In genomic region chr18:3623769-3624545, GRCh38 we compare ENCODE assay signal across 8 cellular contexts.
DNase-seq lines count a peak whose midpoint lies in the region; ATAC-seq and TF ChIP-seq lines count a peak whose summit lies in the region.

No MANE protein-coding gene starts in this region.

- DNase-seq in GM04503 (ENCODE audit: low read depth) (peak; percentile 95), RPMI7951 (ENCODE audit: low read depth) (peak; percentile 98), caudate nucleus (lab: John Stamatoyannopoulos, UW) (peak in 10 of 61 donors; percentile 4 to 47 (median 16)), stomach (peak; percentile 73), NCI-H2029 (lab: John Stamatoyannopoulos, UW) (no peak)

- 21 to 38% (median 27%) methylated on average over 21 to 30 of the region's 30 CpGs for WGBS in stomach, 5 donors

- no peak for TF ChIP-seq EP300 in stomach (IDR thresholded peaks at IDR 0.05)

- no peaks in the 10 kb centered on the region for H3K9me3 ChIP-seq in stomach

- H3K4me3 ChIP-seq in stomach = no peak overlapping the region

- H3K27me3 ChIP-seq in layer of hippocampus (ENCODE audit: control insufficient read depth, insufficient read depth, low read length) (no peaks in the 10 kb centered on the region), stomach (no peaks in the 10 kb centered on the region)

- intact Hi-C loops in stomach (cut with DNase I; ENCODE audit: low total_unique reads) = no loop called here

- H3K4me1 ChIP-seq in stomach = peaks cover 16 to 54% (median 41%) of the 10 kb centered on the region in 4 donors

- no peak for TF ChIP-seq CTCF in stomach (IDR thresholded peaks at IDR 0.05)

- H3K27ac ChIP-seq in caudate nucleus (ENCODE audit: low read depth, low read length) (peak overlapping the region; percentile 88), layer of hippocampus (ENCODE audit: low read depth, low read length) (peak overlapping the region; percentile 13), stomach (peak overlapping the region; percentile 78 to 89 (median 83))

- H3K36me3 ChIP-seq in stomach = no peaks in the 10 kb centered on the region

- no peak for TF ChIP-seq POLR2A in stomach (IDR thresholded peaks at IDR 0.05)

- ATAC-seq in GM19397 (IDR thresholded peaks at IDR 0.05; ENCODE audit: unreplicated experiment) = no peak
- ATAC-seq in HG03442 (IDR thresholded peaks at IDR 0.05; ENCODE audit: unreplicated experiment) = no peak

Comparison
In these comparisons a context has a peak if more than half of its experiments do, and no peak if none do; other contexts are left out.
1. H3K27ac ChIP-seq: peak in every context shown above with its lines; median percentile 88 in caudate nucleus; 83 in stomach; 13 in layer of hippocampus.